1 cellular context compared by ENCODE assay signal in the genomic region with DNA sequence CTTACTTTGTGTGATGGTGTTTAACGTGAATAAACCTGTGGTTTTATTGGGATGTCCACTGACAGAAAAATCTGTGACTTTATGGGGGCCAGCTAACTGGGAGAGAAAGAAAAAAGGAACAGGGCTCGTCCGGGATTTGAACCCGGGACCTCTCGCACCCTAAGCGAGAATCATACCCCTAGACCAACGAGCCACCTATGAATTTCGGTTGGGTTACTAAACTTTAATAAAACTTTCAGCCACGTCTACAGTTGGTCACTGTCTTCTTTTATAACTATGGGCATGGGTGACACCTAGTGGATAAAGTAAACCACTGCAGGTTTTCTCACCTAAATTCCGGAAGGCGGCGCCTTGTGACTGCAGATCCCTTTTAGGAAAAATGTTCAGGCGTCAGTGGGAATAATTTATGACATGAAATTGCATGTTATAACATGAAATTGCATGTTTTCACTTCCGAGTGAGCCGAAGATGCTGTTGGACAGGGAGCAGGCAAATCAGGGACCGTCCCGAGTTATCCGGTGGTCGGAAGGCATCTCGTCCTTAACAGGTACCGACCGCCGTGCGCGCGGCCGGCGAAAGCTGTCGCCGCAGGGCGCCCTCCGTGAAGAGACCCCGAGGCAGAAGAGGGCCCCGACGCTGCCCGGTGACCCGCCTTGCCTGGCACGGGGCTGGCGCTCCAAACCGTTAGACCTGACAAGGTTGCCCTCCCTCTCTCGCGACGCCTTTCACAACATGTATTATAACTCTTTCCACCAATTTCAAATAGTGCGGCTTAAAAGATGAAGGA.
TF ChIP-seq lines count a peak whose summit lies in the region.

No MANE protein-coding gene starts in this region.

TF ChIP-seq in GM12878, 131 proteins besides CTCF, POLR2A, EP300 and RAD21 (continued from another document):
- no peak for TF ChIP-seq EZH2 (IDR thresholded peaks at IDR 0.05; ENCODE audit: borderline replicate concordance, control insufficient read depth, low read depth, low read length)
- TF ChIP-seq, protein P1, sequence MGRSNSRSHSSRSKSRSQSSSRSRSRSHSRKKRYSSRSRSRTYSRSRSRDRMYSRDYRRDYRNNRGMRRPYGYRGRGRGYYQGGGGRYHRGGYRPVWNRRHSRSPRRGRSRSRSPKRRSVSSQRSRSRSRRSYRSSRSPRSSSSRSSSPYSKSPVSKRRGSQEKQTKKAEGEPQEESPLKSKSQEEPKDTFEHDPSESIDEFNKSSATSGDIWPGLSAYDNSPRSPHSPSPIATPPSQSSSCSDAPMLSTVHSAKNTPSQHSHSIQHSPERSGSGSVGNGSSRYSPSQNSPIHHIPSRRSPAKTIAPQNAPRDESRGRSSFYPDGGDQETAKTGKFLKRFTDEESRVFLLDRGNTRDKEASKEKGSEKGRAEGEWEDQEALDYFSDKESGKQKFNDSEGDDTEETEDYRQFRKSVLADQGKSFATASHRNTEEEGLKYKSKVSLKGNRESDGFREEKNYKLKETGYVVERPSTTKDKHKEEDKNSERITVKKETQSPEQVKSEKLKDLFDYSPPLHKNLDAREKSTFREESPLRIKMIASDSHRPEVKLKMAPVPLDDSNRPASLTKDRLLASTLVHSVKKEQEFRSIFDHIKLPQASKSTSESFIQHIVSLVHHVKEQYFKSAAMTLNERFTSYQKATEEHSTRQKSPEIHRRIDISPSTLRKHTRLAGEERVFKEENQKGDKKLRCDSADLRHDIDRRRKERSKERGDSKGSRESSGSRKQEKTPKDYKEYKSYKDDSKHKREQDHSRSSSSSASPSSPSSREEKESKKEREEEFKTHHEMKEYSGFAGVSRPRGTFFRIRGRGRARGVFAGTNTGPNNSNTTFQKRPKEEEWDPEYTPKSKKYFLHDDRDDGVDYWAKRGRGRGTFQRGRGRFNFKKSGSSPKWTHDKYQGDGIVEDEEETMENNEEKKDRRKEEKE (IDR thresholded peaks at IDR 0.05): no peak
- TF ChIP-seq NRF1 (conservative IDR thresholded peaks at IDR 0.05; ENCODE audit: low read depth, low read length): no peak
- no peak for TF ChIP-seq HCFC1 (IDR thresholded peaks at IDR 0.05; ENCODE audit: low read length)
- no peak for TF ChIP-seq BACH1 (IDR thresholded peaks at IDR 0.05; ENCODE audit: borderline replicate concordance)
- TF ChIP-seq SMC3 (IDR thresholded peaks at IDR 0.05; ENCODE audit: borderline replicate concordance, low read length): peak; percentile 88
- TF ChIP-seq SMARCA5 (IDR thresholded peaks at IDR 0.05): peak; percentile 72; the same call in 1 of the 2 replicates
- TF ChIP-seq, protein P2, sequence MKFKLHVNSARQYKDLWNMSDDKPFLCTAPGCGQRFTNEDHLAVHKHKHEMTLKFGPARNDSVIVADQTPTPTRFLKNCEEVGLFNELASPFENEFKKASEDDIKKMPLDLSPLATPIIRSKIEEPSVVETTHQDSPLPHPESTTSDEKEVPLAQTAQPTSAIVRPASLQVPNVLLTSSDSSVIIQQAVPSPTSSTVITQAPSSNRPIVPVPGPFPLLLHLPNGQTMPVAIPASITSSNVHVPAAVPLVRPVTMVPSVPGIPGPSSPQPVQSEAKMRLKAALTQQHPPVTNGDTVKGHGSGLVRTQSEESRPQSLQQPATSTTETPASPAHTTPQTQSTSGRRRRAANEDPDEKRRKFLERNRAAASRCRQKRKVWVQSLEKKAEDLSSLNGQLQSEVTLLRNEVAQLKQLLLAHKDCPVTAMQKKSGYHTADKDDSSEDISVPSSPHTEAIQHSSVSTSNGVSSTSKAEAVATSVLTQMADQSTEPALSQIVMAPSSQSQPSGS (IDR thresholded peaks at IDR 0.05; ENCODE audit: low read length): peak; percentile 40; the same call in 1 of the 2 replicates
- TF ChIP-seq BCL11A (IDR thresholded peaks at IDR 0.05; ENCODE audit: low read depth, low read length): no peak
- TF ChIP-seq FOXK2 (IDR thresholded peaks at IDR 0.05): no peak
- TF ChIP-seq HDGF (IDR thresholded peaks at IDR 0.05): no peak
- TF ChIP-seq, protein P3, sequence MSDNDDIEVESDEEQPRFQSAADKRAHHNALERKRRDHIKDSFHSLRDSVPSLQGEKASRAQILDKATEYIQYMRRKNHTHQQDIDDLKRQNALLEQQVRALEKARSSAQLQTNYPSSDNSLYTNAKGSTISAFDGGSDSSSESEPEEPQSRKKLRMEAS (IDR thresholded peaks at IDR 0.05; ENCODE audit: low read depth, low read length): no peak
- no peak for TF ChIP-seq RBBP5 (conservative IDR thresholded peaks at IDR 0.05)
- TF ChIP-seq, protein P4, sequence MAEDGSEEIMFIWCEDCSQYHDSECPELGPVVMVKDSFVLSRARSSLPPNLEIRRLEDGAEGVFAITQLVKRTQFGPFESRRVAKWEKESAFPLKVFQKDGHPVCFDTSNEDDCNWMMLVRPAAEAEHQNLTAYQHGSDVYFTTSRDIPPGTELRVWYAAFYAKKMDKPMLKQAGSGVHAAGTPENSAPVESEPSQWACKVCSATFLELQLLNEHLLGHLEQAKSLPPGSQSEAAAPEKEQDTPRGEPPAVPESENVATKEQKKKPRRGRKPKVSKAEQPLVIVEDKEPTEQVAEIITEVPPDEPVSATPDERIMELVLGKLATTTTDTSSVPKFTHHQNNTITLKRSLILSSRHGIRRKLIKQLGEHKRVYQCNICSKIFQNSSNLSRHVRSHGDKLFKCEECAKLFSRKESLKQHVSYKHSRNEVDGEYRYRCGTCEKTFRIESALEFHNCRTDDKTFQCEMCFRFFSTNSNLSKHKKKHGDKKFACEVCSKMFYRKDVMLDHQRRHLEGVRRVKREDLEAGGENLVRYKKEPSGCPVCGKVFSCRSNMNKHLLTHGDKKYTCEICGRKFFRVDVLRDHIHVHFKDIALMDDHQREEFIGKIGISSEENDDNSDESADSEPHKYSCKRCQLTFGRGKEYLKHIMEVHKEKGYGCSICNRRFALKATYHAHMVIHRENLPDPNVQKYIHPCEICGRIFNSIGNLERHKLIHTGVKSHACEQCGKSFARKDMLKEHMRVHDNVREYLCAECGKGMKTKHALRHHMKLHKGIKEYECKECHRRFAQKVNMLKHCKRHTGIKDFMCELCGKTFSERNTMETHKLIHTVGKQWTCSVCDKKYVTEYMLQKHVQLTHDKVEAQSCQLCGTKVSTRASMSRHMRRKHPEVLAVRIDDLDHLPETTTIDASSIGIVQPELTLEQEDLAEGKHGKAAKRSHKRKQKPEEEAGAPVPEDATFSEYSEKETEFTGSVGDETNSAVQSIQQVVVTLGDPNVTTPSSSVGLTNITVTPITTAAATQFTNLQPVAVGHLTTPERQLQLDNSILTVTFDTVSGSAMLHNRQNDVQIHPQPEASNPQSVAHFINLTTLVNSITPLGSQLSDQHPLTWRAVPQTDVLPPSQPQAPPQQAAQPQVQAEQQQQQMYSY (CRISPR knock-in tag; IDR thresholded peaks at IDR 0.05): no peak
- no peak for TF ChIP-seq MEF2B (IDR thresholded peaks at IDR 0.05; ENCODE audit: partially characterized antibody, poor library complexity, severe bottlenecking)
- no peak for TF ChIP-seq PAX5 (IDR thresholded peaks at IDR 0.05; ENCODE audit: borderline replicate concordance, low read depth, low read length)
- TF ChIP-seq WRNIP1 (IDR thresholded peaks at IDR 0.05; ENCODE audit: borderline replicate concordance, low read depth, low read length): no peak
- no peak for TF ChIP-seq PAX8 (IDR thresholded peaks at IDR 0.05)
- TF ChIP-seq YBX1 (IDR thresholded peaks at IDR 0.05): no peak
- TF ChIP-seq PML (IDR thresholded peaks at IDR 0.05; ENCODE audit: low read length): no peak
- TF ChIP-seq, protein P5, sequence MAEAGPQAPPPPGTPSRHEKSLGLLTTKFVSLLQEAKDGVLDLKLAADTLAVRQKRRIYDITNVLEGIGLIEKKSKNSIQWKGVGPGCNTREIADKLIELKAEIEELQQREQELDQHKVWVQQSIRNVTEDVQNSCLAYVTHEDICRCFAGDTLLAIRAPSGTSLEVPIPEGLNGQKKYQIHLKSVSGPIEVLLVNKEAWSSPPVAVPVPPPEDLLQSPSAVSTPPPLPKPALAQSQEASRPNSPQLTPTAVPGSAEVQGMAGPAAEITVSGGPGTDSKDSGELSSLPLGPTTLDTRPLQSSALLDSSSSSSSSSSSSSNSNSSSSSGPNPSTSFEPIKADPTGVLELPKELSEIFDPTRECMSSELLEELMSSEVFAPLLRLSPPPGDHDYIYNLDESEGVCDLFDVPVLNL (IDR thresholded peaks at IDR 0.05; ENCODE audit: low read depth, low read length): no peak
- TF ChIP-seq NBN (IDR thresholded peaks at IDR 0.05): 0 out of 2 replicates have a peak, but pooled peaks have one; percentile 38
- no peak for TF ChIP-seq ZNF274 (IDR thresholded peaks at IDR 0.05; ENCODE audit: insufficient read depth, insufficient read length)
- no peak for TF ChIP-seq BMI1 (IDR thresholded peaks at IDR 0.05; ENCODE audit: borderline replicate concordance)
- no peak for TF ChIP-seq NFXL1 (IDR thresholded peaks at IDR 0.05; ENCODE audit: borderline replicate concordance)
- TF ChIP-seq JUND (IDR thresholded peaks at IDR 0.05; ENCODE audit: low read depth, low read length): no peak
